19 cellular contexts compared by ENCODE assay signal in genomic region chr14:42277840-42278239, GRCh38.
DNase-seq lines count a peak whose midpoint lies in the region; ATAC-seq and TF ChIP-seq lines count a peak whose summit lies in the region.
"Had no signal": no experiment of that assay in that cellular context is flagged by ENCODE, and none has a peak within 500 bp of the region (broad histone marks: within the 10 kb centered on the region; RNA-seq: fewer than 3 reads in every experiment).

No MANE protein-coding gene starts in this region.

- H3K9me2 ChIP-seq in DOHH2 (replicated peaks; ENCODE audit: control insufficient read depth, low read length), result no peaks in the 10 kb centered on the region

- H3K79me2 ChIP-seq in DOHH2 (ENCODE audit: control insufficient read depth, low read length) (no peaks in the 10 kb centered on the region), OCI-LY3 (ENCODE audit: low read length) (no peaks in the 10 kb centered on the region)

- H4K20me1 ChIP-seq in DOHH2 (ENCODE audit: control insufficient read depth, insufficient read depth, low read depth, low read length), result no peaks in the 10 kb centered on the region
- H4K20me1 ChIP-seq in OCI-LY3 (ENCODE audit: insufficient read depth, low read length), result no peaks in the 10 kb centered on the region

- H3K9me3 ChIP-seq in DOHH2 (ENCODE audit: control insufficient read depth, insufficient read depth, low read length) (no peaks in the 10 kb centered on the region), OCI-LY3 (ENCODE audit: insufficient read depth, low read length) (no peaks in the 10 kb centered on the region)
- H3K9me3 ChIP-seq: SJSA1 had no signal

- H3K36me3 ChIP-seq in DOHH2 (ENCODE audit: control insufficient read depth, low read length), result no peaks in the 10 kb centered on the region
- H3K36me3 ChIP-seq in OCI-LY3 (replicated peaks; ENCODE audit: low read depth, low read length), result no peaks in the 10 kb centered on the region
- H3K36me3 ChIP-seq: SJSA1 had no signal

- DNase-seq in activated naive CD8-positive, alpha-beta T cell treated with anti-CD3 and anti-CD28 coated beads, Interleukin-2, amount 50 U/mL, for 24 hours, result no peak
- DNase-seq in SKM-1 treated with dmso at 0.1 percent for 144 hours (lab: John Stamatoyannopoulos, UW; ENCODE audit: unreplicated experiment), result no peak
- DNase-seq in activated naive CD8-positive, alpha-beta T cell treated with anti-CD3 and anti-CD28 coated beads for 36 hours, result no peak
- DNase-seq: COR-L47; EL; foreskin melanocyte; hypothalamus; kidney; mammary epithelial cell; naive thymus-derived CD8-positive, alpha-beta T cell; NCI-H1930; NCI-H510A had no signal

- no peaks in the 10 kb centered on the region for H3F3A ChIP-seq in DOHH2 (ENCODE audit: control insufficient read depth, insufficient read depth)

- no peak overlapping the region for H3K4me3 Mint-ChIP-seq in activated naive CD8-positive, alpha-beta T cell treated with anti-CD3 and anti-CD28 coated beads, Interleukin-2, amount 50 U/mL, for 24 hours
- no peak overlapping the region for H3K4me3 Mint-ChIP-seq in activated naive CD8-positive, alpha-beta T cell treated with anti-CD3 and anti-CD28 coated beads for 36 hours
- H3K4me3 Mint-ChIP-seq: naive thymus-derived CD8-positive, alpha-beta T cell had no signal

- H3K4me1 ChIP-seq in DOHH2 (ENCODE audit: control insufficient read depth, low read length), result peaks cover 14% of the 10 kb centered on the region
- peaks cover 16% of the 10 kb centered on the region for H3K4me1 ChIP-seq in OCI-LY3 (ENCODE audit: low read length)
- H3K4me1 ChIP-seq: SJSA1 had no signal

- H3K27me3 ChIP-seq in DOHH2 (ENCODE audit: control insufficient read depth, low read length) (no peaks in the 10 kb centered on the region), OCI-LY3 (ENCODE audit: low read depth, low read length) (no peaks in the 10 kb centered on the region)
- H3K27me3 ChIP-seq: SJSA1 had no signal

- peak overlapping the region; percentile 24 for H3K9ac ChIP-seq in OCI-LY3 (ENCODE audit: low read length)

- TF ChIP-seq CTCF in DOHH2 (IDR thresholded peaks at IDR 0.05; ENCODE audit: low read depth, low read length, poor library complexity, severe bottlenecking) (peak; percentile 12), OCI-LY3 (IDR thresholded peaks at IDR 0.05; ENCODE audit: low read depth, low read length) (peak; percentile 29; the same call in 1 of the 2 replicates)

- peak; percentile 55 for ATAC-seq in GM19035 (IDR thresholded peaks at IDR 0.05; ENCODE audit: unreplicated experiment)
- peak; percentile 73 for ATAC-seq in HG03378 (IDR thresholded peaks at IDR 0.05; ENCODE audit: unreplicated experiment)
- ATAC-seq in HG03460 (IDR thresholded peaks at IDR 0.05; ENCODE audit: unreplicated experiment), result no peak
- ATAC-seq in activated naive CD8-positive, alpha-beta T cell treated with anti-CD3 and anti-CD28 coated beads, Interleukin-2, amount 50 U/mL, for 24 hours, result no peak
- ATAC-seq: activated CD4-positive, CD25-positive, alpha-beta regulatory T cell treated with anti-CD3 and anti-CD28 coated beads, Interleukin-2, amount 50 U/mL, for 24 hours; naive thymus-derived CD8-positive, alpha-beta T cell had no signal

- H3K27ac Mint-ChIP-seq in activated naive CD8-positive, alpha-beta T cell treated with anti-CD3 and anti-CD28 coated beads, Interleukin-2, amount 50 U/mL, for 24 hours, result no peak overlapping the region
- no peak overlapping the region for H3K27ac Mint-ChIP-seq in activated naive CD8-positive, alpha-beta T cell treated with anti-CD3 and anti-CD28 coated beads for 36 hours
- H3K27ac Mint-ChIP-seq: naive thymus-derived CD8-positive, alpha-beta T cell had no signal

- no peaks in the 10 kb centered on the region for H3K27me3 Mint-ChIP-seq in activated naive CD8-positive, alpha-beta T cell treated with anti-CD3 and anti-CD28 coated beads, Interleukin-2, amount 50 U/mL, for 24 hours
- H3K27me3 Mint-ChIP-seq in activated naive CD8-positive, alpha-beta T cell treated with anti-CD3 and anti-CD28 coated beads for 36 hours, result no peaks in the 10 kb centered on the region
- H3K27me3 Mint-ChIP-seq: naive thymus-derived CD8-positive, alpha-beta T cell had no signal

- no peaks in the 10 kb centered on the region for H3K4me1 Mint-ChIP-seq in activated naive CD8-positive, alpha-beta T cell treated with anti-CD3 and anti-CD28 coated beads, Interleukin-2, amount 50 U/mL, for 24 hours
- no peaks in the 10 kb centered on the region for H3K4me1 Mint-ChIP-seq in activated naive CD8-positive, alpha-beta T cell treated with anti-CD3 and anti-CD28 coated beads for 36 hours
- H3K4me1 Mint-ChIP-seq: naive thymus-derived CD8-positive, alpha-beta T cell had no signal

- peak overlapping the region; percentile 44 for H3K4me2 ChIP-seq in DOHH2 (ENCODE audit: low read length)
- H3K4me2 ChIP-seq in OCI-LY3 (ENCODE audit: low read length), result peak overlapping the region; percentile 58

- H2AFZ ChIP-seq in OCI-LY3 (ENCODE audit: low read depth, low read length), result peak overlapping the region; percentile 49

- no peaks in the 10 kb centered on the region for H3K36me3 Mint-ChIP-seq in activated naive CD8-positive, alpha-beta T cell treated with anti-CD3 and anti-CD28 coated beads, Interleukin-2, amount 50 U/mL, for 24 hours (ENCODE audit: low read depth)
- H3K36me3 Mint-ChIP-seq in activated naive CD8-positive, alpha-beta T cell treated with anti-CD3 and anti-CD28 coated beads for 36 hours, result no peaks in the 10 kb centered on the region
- H3K36me3 Mint-ChIP-seq: naive thymus-derived CD8-positive, alpha-beta T cell had no signal

- peaks cover 7% of the 10 kb centered on the region for H3K9me3 Mint-ChIP-seq in activated naive CD8-positive, alpha-beta T cell treated with anti-CD3 and anti-CD28 coated beads, Interleukin-2, amount 50 U/mL, for 24 hours
- peaks cover 7% of the 10 kb centered on the region for H3K9me3 Mint-ChIP-seq in activated naive CD8-positive, alpha-beta T cell treated with anti-CD3 and anti-CD28 coated beads for 36 hours

- H3K27ac ChIP-seq in DOHH2 (ENCODE audit: low read depth, low read length) (0 out of 2 replicates have a peak overlapping the region, but pooled peaks have one; percentile 16), OCI-LY3 (ENCODE audit: low read length) (peak overlapping the region; percentile 5; the same call in 1 of the 2 replicates)
- H3K27ac ChIP-seq: SJSA1 had no signal

- H3K4me3 ChIP-seq in DOHH2 (ENCODE audit: low read length) (peak overlapping the region; percentile 11; the same call in 1 of the 2 replicates), OCI-LY3 (ENCODE audit: low read length) (peak overlapping the region; percentile 44)
- H3K4me3 ChIP-seq: SJSA1 had no signal

Comparison
In these comparisons a context has a peak if more than half of its experiments do, and no peak if none do; other contexts are left out.
1. ATAC-seq: peak in GM19035 (single experiment) and HG03378 (single experiment); none in HG03460 (single experiment) and activated naive CD8-positive, alpha-beta T cell treated with anti-CD3 and anti-CD28 coated beads, Interleukin-2, amount 50 U/mL, for 24 hours (single experiment).